ENCODE assay signal across 18 cellular contexts in the genomic region with DNA sequence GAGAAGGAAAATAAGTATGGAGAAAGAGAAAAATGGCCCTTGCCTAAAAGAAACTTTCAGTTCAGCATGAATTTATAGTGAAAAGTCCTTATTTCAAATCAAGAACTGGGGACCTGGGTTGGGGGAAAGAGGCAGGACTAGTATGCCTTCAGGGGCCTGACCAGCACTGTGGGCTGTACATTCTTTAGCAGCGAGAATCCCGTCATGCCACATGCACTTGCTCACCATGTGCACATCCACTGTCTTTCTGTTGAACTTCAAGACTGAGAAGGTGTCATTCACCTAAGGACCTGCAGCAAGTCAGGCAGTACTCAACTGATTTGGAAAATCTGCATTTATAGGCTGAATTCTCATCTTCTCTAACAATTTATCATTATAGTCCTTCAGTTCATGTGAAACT. TPM values are rescaled to one million over a fixed set of nuclear protein-coding genes. Genes with fewer than 3 reads are reported as not detected.
A peak's percentile ranks its signal among the peaks of the same experiment; 100 is the strongest.
DNase-seq lines count a peak whose midpoint lies in the region; ATAC-seq and TF ChIP-seq lines count a peak whose summit lies in the region.
"Had no signal": no experiment of that assay in that cellular context is flagged by ENCODE, and none has a peak within 500 bp of the region (broad histone marks: within the 10 kb centered on the region; RNA-seq: fewer than 3 reads in every experiment).

No MANE protein-coding gene starts in this region.

- H4K8ac ChIP-seq in trophoblast cell (ENCODE audit: low read depth, low read length): no peak overlapping the region

- no peak overlapping the region for H3K23ac ChIP-seq in trophoblast cell (ENCODE audit: low read length)

- no peaks in the 10 kb centered on the region for H3K36me3 ChIP-seq in trophoblast cell (ENCODE audit: control insufficient read depth in 1 of 2, insufficient read depth in 2 of 2, low read length in 2 of 2)
- H3K36me3 ChIP-seq: BLaER1 had no signal

- no peaks in the 10 kb centered on the region for H3K79me1 ChIP-seq in trophoblast cell (ENCODE audit: low read length)

- no peak overlapping the region for H3K4me3 ChIP-seq in epithelial cell of esophagus (ENCODE audit: low read length)
- H3K4me3 ChIP-seq in trophoblast cell (ENCODE audit: low read depth, low read length): no peak overlapping the region
- H3K4me3 ChIP-seq: BLaER1, GM23248, K562 had no signal

- H3K27me3 ChIP-seq in trophoblast cell (ENCODE audit: insufficient read depth, low read length): no peaks in the 10 kb centered on the region
- H3K27me3 ChIP-seq: BLaER1 had no signal

- no peak overlapping the region for H3K9ac ChIP-seq in trophoblast cell (ENCODE audit: low read length)
- H3K9ac ChIP-seq: BLaER1, GM23248 had no signal

- WGBS in trophoblast cell (ENCODE audit: extremely low coverage, insufficient coverage, insufficient read length): no CpG with 5 or more reads among the region's 2 CpGs

- no peak overlapping the region for H3K14ac ChIP-seq in trophoblast cell (ENCODE audit: low read length)

- no peaks in the 10 kb centered on the region for H3K27me3 Mint-ChIP-seq in activated CD8-positive, alpha-beta T cell treated with anti-CD3 and anti-CD28 coated beads for 36 hours
- H3K27me3 Mint-ChIP-seq in activated CD8-positive, alpha-beta T cell treated with anti-CD3 and anti-CD28 coated beads, Interleukin-2, amount 10 ng/mL, durations not matched to agents 7 days and 5 days (ENCODE audit: low read depth): no peaks in the 10 kb centered on the region
- no peaks in the 10 kb centered on the region for H3K27me3 Mint-ChIP-seq in natural killer cell (ENCODE audit: low read depth in 2 of 2)

- ATAC-seq in activated CD8-positive, alpha-beta T cell treated with anti-CD3 and anti-CD28 coated beads for 36 hours: no peak
- ATAC-seq in activated CD8-positive, alpha-beta T cell treated with anti-CD3 and anti-CD28 coated beads, Interleukin-2, amount 10 ng/mL, durations not matched to agents 7 days and 5 days: no peak
- ATAC-seq in natural killer cell: no peak
- no peak for ATAC-seq in HG03354 (IDR thresholded peaks at IDR 0.05; ENCODE audit: poor library complexity, severe bottlenecking, unreplicated experiment)
- ATAC-seq: K562, Panc1 had no signal

- H4K12ac ChIP-seq in trophoblast cell (ENCODE audit: low read depth, low read length): no peak overlapping the region

- no peak overlapping the region for H2BK5ac ChIP-seq in trophoblast cell (ENCODE audit: low read depth, low read length, poor library complexity)

- H2BK120ac ChIP-seq in trophoblast cell (ENCODE audit: insufficient read depth, low read length, poor library complexity): no peak overlapping the region

- no peak overlapping the region for H3K4me3 Mint-ChIP-seq in activated CD8-positive, alpha-beta T cell treated with anti-CD3 and anti-CD28 coated beads for 36 hours
- no peak overlapping the region for H3K4me3 Mint-ChIP-seq in activated CD8-positive, alpha-beta T cell treated with anti-CD3 and anti-CD28 coated beads, Interleukin-2, amount 10 ng/mL, durations not matched to agents 7 days and 5 days
- no peak overlapping the region for H3K4me3 Mint-ChIP-seq in natural killer cell

- no peaks in the 10 kb centered on the region for H3K9me3 Mint-ChIP-seq in activated CD8-positive, alpha-beta T cell treated with anti-CD3 and anti-CD28 coated beads for 36 hours
- no peaks in the 10 kb centered on the region for H3K9me3 Mint-ChIP-seq in activated CD8-positive, alpha-beta T cell treated with anti-CD3 and anti-CD28 coated beads, Interleukin-2, amount 10 ng/mL, durations not matched to agents 7 days and 5 days (ENCODE audit: insufficient read depth)
- H3K9me3 Mint-ChIP-seq in natural killer cell: no peaks in the 10 kb centered on the region

- no peak overlapping the region for H2BK12ac ChIP-seq in trophoblast cell (ENCODE audit: low read length)

- H3K27ac Mint-ChIP-seq in activated CD8-positive, alpha-beta T cell treated with anti-CD3 and anti-CD28 coated beads for 36 hours: peak overlapping the region; percentile 17
- no peak overlapping the region for H3K27ac Mint-ChIP-seq in activated CD8-positive, alpha-beta T cell treated with anti-CD3 and anti-CD28 coated beads, Interleukin-2, amount 10 ng/mL, durations not matched to agents 7 days and 5 days
- no peak overlapping the region for H3K27ac Mint-ChIP-seq in natural killer cell

- no peak overlapping the region for H3K4ac ChIP-seq in trophoblast cell (ENCODE audit: low read depth, low read length)

- POLR2A ChIA-PET in activated CD8-positive, alpha-beta T cell treated with anti-CD3 and anti-CD28 coated beads for 36 hours (lab: Charles Lee): interaction anchor here (1.0 kb wide), 1 partner anchor 40 kb away, joined by 3 read pairs; no protein-coding TSS in a partner anchor
- POLR2A ChIA-PET in activated CD8-positive, alpha-beta T cell treated with anti-CD3 and anti-CD28 coated beads, Interleukin-2, amount 10 ng/mL, durations not matched to agents 7 days and 5 days (lab: Charles Lee): no interaction called here

- H3K4me1 ChIP-seq in trophoblast cell (ENCODE audit: control insufficient read depth in 1 of 2, insufficient read depth in 2 of 2, low read length in 2 of 2): peaks cover 4 to 13% of the 10 kb centered on the region in 2 experiments

- peaks cover 10% of the 10 kb centered on the region for H3K4me1 Mint-ChIP-seq in activated CD8-positive, alpha-beta T cell treated with anti-CD3 and anti-CD28 coated beads for 36 hours (ENCODE audit: low read depth)
- no peaks in the 10 kb centered on the region for H3K4me1 Mint-ChIP-seq in activated CD8-positive, alpha-beta T cell treated with anti-CD3 and anti-CD28 coated beads, Interleukin-2, amount 10 ng/mL, durations not matched to agents 7 days and 5 days (ENCODE audit: low read depth)
- H3K4me1 Mint-ChIP-seq in natural killer cell: no peaks in the 10 kb centered on the region

- H2AK5ac ChIP-seq in trophoblast cell (ENCODE audit: low read length): no peak overlapping the region

- no peak for DNase-seq in activated CD8-positive, alpha-beta T cell treated with anti-CD3 and anti-CD28 coated beads for 36 hours
- no peak for DNase-seq in activated CD8-positive, alpha-beta T cell treated with anti-CD3 and anti-CD28 coated beads, Interleukin-2, amount 10 ng/mL, durations not matched to agents 7 days and 5 days
- peak; percentile 29 for DNase-seq in HK-2 (ENCODE audit: unreplicated experiment)
- peak; percentile 36 for DNase-seq in epithelial cell of esophagus (ENCODE audit: low read depth)
- DNase-seq in trophoblast cell: peak; percentile 74 to 76
- DNase-seq in NCI-H187 treated with DMSO at 0.1 percent for 48 hours (lab: John Stamatoyannopoulos, UW): no peak
- DNase-seq in natural killer cell: no peak
- DNase-seq: GM23248, MV-4-11, NCI-H1417 treated with DMSO at 0.1 percent for 48 hours, NCI-H2029, NCI-H2171 treated with DMSO at 0.1 percent for 48 hours, NCI-H510A, Right ventricle myocardium superior had no signal

- H3K27ac ChIP-seq in trophoblast cell (ENCODE audit: low read depth, low read length): no peak overlapping the region
- H3K27ac ChIP-seq: BLaER1, GM23248 had no signal

- no peak overlapping the region for H2AFZ ChIP-seq in trophoblast cell (ENCODE audit: insufficient read depth, low read length, poor library complexity)
- H2AFZ ChIP-seq: GM23248 had no signal

- CTCF ChIA-PET in activated CD8-positive, alpha-beta T cell treated with anti-CD3 and anti-CD28 coated beads for 36 hours (lab: Charles Lee): interaction anchor here (1.0 to 1.5 kb wide), 2 partner anchors 18 to 21 kb away, joined by 3 to 4 read pairs; no protein-coding TSS in a partner anchor
- CTCF ChIA-PET in activated CD8-positive, alpha-beta T cell treated with anti-CD3 and anti-CD28 coated beads, Interleukin-2, amount 10 ng/mL, durations not matched to agents 7 days and 5 days (lab: Charles Lee): interaction anchor here (1.0 kb wide), 1 partner anchor 19 kb away, joined by 4 read pairs; no protein-coding TSS in a partner anchor

- no peak overlapping the region for H3K4me2 ChIP-seq in trophoblast cell (ENCODE audit: low read length)
- H3K4me2 ChIP-seq: BLaER1 had no signal

- peaks cover 43% of the 10 kb centered on the region for H3K36me3 Mint-ChIP-seq in activated CD8-positive, alpha-beta T cell treated with anti-CD3 and anti-CD28 coated beads for 36 hours (ENCODE audit: low read depth)
- H3K36me3 Mint-ChIP-seq in activated CD8-positive, alpha-beta T cell treated with anti-CD3 and anti-CD28 coated beads, Interleukin-2, amount 10 ng/mL, durations not matched to agents 7 days and 5 days (ENCODE audit: low read depth): peaks cover 15% of the 10 kb centered on the region
- H3K36me3 Mint-ChIP-seq in natural killer cell: no peaks in the 10 kb centered on the region

- H3K79me2 ChIP-seq in trophoblast cell (ENCODE audit: control insufficient read depth, insufficient read depth, low read length, poor library complexity): no peaks in the 10 kb centered on the region

- H3K18ac ChIP-seq in trophoblast cell (ENCODE audit: low read length): no peak overlapping the region

- intact Hi-C loops in activated CD8-positive, alpha-beta T cell treated with anti-CD3 and anti-CD28 coated beads for 36 hours (cut with micrococcal nuclease): no loop called here
- intact Hi-C loops in natural killer cell (cut with micrococcal nuclease): no loop called here

- H4K91ac ChIP-seq in trophoblast cell (ENCODE audit: low read depth, low read length): no peak overlapping the region

- no peaks in the 10 kb centered on the region for H3K9me3 ChIP-seq in trophoblast cell (ENCODE audit: insufficient read depth, low read depth, low read length)
- H3K9me3 ChIP-seq: BLaER1 had no signal

- TF ChIP-seq CTCF in activated CD8-positive, alpha-beta T cell treated with anti-CD3 and anti-CD28 coated beads for 36 hours (IDR thresholded peaks at IDR 0.05): no peak
- TF ChIP-seq CTCF in epithelial cell of esophagus (IDR thresholded peaks at IDR 0.05; ENCODE audit: insufficient read depth, low read depth, low read length, missing control alignments): no peak
- no peak for TF ChIP-seq CTCF in natural killer cell (IDR thresholded peaks at IDR 0.05)

RNA-seq across cellular contexts. Expression of a gene that starts 50.2 kb away (rescaled TPM):
- total RNA-seq in activated CD8-positive, alpha-beta T cell treated with anti-CD3 and anti-CD28 coated beads for 36 hours: 10 to 100 TPM; 38.2 to 41.5 TPM
- total RNA-seq in activated CD8-positive, alpha-beta T cell treated with anti-CD3 and anti-CD28 coated beads, Interleukin-2, amount 10 ng/mL, durations not matched to agents 7 days and 5 days: 10 to 100 TPM; 61.0 to 64.6 TPM
- polyA plus RNA-seq in trophoblast cell (2013): 46.0 and 48.9 TPM in 2 replicates
- 10 to 100 TPM; 65.0 to 85.9 (median 81.2) TPM for total RNA-seq in natural killer cell

Comparison
In these comparisons a context has a peak if more than half of its experiments do, and no peak if none do; other contexts are left out.
1. DNase-seq: peak in HK-2 (single experiment), epithelial cell of esophagus (single experiment) and trophoblast cell (2 of 2); none in activated CD8-positive, alpha-beta T cell treated with anti-CD3 and anti-CD28 coated beads for 36 hours (single experiment), activated CD8-positive, alpha-beta T cell treated with anti-CD3 and anti-CD28 coated beads, Interleukin-2, amount 10 ng/mL, durations not matched to agents 7 days and 5 days (single experiment), NCI-H187 treated with DMSO at 0.1 percent for 48 hours (single experiment) and natural killer cell (single experiment).